ENCODE assay signal across 31 cellular contexts in genomic region chr10:46250898-46251856, GRCh38. TPM values are rescaled to one million over a fixed set of nuclear protein-coding genes. Genes with fewer than 3 reads are reported as not detected.
A peak's percentile ranks its signal among the peaks of the same experiment; 100 is the strongest.
DNase-seq lines count a peak whose midpoint lies in the region; ATAC-seq and TF ChIP-seq lines count a peak whose summit lies in the region.
"Had no signal": no experiment of that assay in that cellular context is flagged by ENCODE, and none has a peak within 500 bp of the region (broad histone marks: within the 10 kb centered on the region; RNA-seq: fewer than 3 reads in every experiment).

No MANE protein-coding gene starts in this region.

- H2BK12ac ChIP-seq in trophoblast cell (ENCODE audit: low read length) = no peak overlapping the region

- peaks cover 3% of the 10 kb centered on the region for H3K4me1 Mint-ChIP-seq in activated CD4-positive, alpha-beta T cell treated with anti-CD3 and anti-CD28 coated beads, Interleukin-2, amount 10 ng/mL, durations not matched to agents 7 days and 5 days
- H3K4me1 Mint-ChIP-seq in CD4-positive, CD25-positive, alpha-beta regulatory T cell = peaks cover 4 to 24% (median 10%) of the 10 kb centered on the region in 4 donors
- peaks cover 5% of the 10 kb centered on the region for H3K4me1 Mint-ChIP-seq in T-helper 2 cell treated with Interferon-gamma antibody and Interleukin-4, amounts not matched to agents 5 μg/mL and 100 μg/mL, for 36 hours (ENCODE audit: low read depth)

- DNase-seq in activated CD4-positive, alpha-beta T cell treated with anti-CD3 and anti-CD28 coated beads, Interleukin-2, amount 10 ng/mL, durations not matched to agents 7 days and 5 days = peak; percentile 4
- DNase-seq in activated CD4-positive, alpha-beta T cell treated with anti-CD3 and anti-CD28 coated beads for 1 hour = no peak
- DNase-seq in CD4-positive, CD25-positive, alpha-beta regulatory T cell = no peak
- DNase-seq in colonic mucosa = peak; percentile 15
- DNase-seq in trophoblast cell = no peak
- DNase-seq in T-helper 2 cell treated with Interferon-gamma antibody and Interleukin-4, amounts not matched to agents 5 μg/mL and 100 μg/mL, for 36 hours (ENCODE audit: low spot score) = no peak
- DNase-seq: 8988T; activated T-cell treated with anti-CD3 and anti-CD28 coated beads, Interleukin-2, amount 50 U/mL, for 72 hours; aorta; CD8-positive, alpha-beta memory T cell; KBM-7; mesendoderm; MG63; NCI-H1417; NCI-H2029 treated with DMSO at 0.1 percent for 48 hours; NCI-H2227 treated with DMSO at 0.1 percent for 48 hours; NCI-H526 treated with DMSO at 0.1 percent for 48 hours; stimulated activated CD4-positive, alpha-beta T cell treated with anti-CD3 and anti-CD28 coated beads, Interleukin-4, amount 100 ng/mL, for 4 hours; stimulated activated naive CD4-positive, alpha-beta T cell; SW 1271 had no signal

- no peak overlapping the region for H4K12ac ChIP-seq in trophoblast cell (ENCODE audit: low read depth, low read length)

- no peak for TF ChIP-seq CTCF in colonic mucosa (IDR thresholded peaks at IDR 0.05)

- CTCF ChIA-PET in activated CD4-positive, alpha-beta T cell treated with anti-CD3 and anti-CD28 coated beads, Interleukin-2, amount 10 ng/mL, durations not matched to agents 7 days and 5 days (lab: Charles Lee) = interaction anchor here (1.6 to 1.8 kb wide), 2 partner anchors 8 to 23 kb away, joined by 3 to 5 read pairs; no protein-coding TSS in a partner anchor

- H3K4me3 Mint-ChIP-seq in activated CD4-positive, alpha-beta T cell treated with anti-CD3 and anti-CD28 coated beads, Interleukin-2, amount 10 ng/mL, durations not matched to agents 7 days and 5 days = no peak overlapping the region
- no peak overlapping the region for H3K4me3 Mint-ChIP-seq in CD4-positive, CD25-positive, alpha-beta regulatory T cell
- no peak overlapping the region for H3K4me3 Mint-ChIP-seq in T-helper 2 cell treated with Interferon-gamma antibody and Interleukin-4, amounts not matched to agents 5 μg/mL and 100 μg/mL, for 36 hours
- H3K4me3 Mint-ChIP-seq: activated naive CD4-positive, alpha-beta T cell treated with anti-CD3 and anti-CD28 coated beads, Interleukin-2, amount 50 U/mL, for 24 hours; activated T-cell treated with anti-CD3 and anti-CD28 coated beads, Interleukin-2, amount 50 U/mL, for 72 hours had no signal

- H3K14ac ChIP-seq in trophoblast cell (ENCODE audit: low read length) = peak overlapping the region; percentile 7

- no peak overlapping the region for H2BK120ac ChIP-seq in trophoblast cell (ENCODE audit: insufficient read depth, low read length, poor library complexity)

- H3K4me3 ChIP-seq in CD4-positive, CD25-positive, alpha-beta regulatory T cell (ENCODE audit: low read depth, low read length) = no peak overlapping the region
- no peak overlapping the region for H3K4me3 ChIP-seq in colonic mucosa
- no peak overlapping the region for H3K4me3 ChIP-seq in trophoblast cell (ENCODE audit: low read depth, low read length)
- H3K4me3 ChIP-seq: cardiac muscle cell, MG63, prostate gland, thoracic aorta had no signal

- POLR2A ChIA-PET in activated CD4-positive, alpha-beta T cell treated with anti-CD3 and anti-CD28 coated beads, Interleukin-2, amount 10 ng/mL, durations not matched to agents 7 days and 5 days (lab: Charles Lee) = no interaction called here

- no peaks in the 10 kb centered on the region for H3K79me1 ChIP-seq in trophoblast cell (ENCODE audit: low read length)

- no peak overlapping the region for H4K91ac ChIP-seq in trophoblast cell (ENCODE audit: low read depth, low read length)

- no CpG with 5 or more reads among the region's 9 CpGs for WGBS in trophoblast cell (ENCODE audit: extremely low coverage, insufficient coverage, insufficient read length)

- no peak for ATAC-seq in CD4-positive, CD25-positive, alpha-beta regulatory T cell (ENCODE audit: low read depth in 2 of 2)
- ATAC-seq in GM19455 (IDR thresholded peaks at IDR 0.05; ENCODE audit: unreplicated experiment) = no peak
- no peak for ATAC-seq in GM18873 (IDR thresholded peaks at IDR 0.05; ENCODE audit: low FRiP score, unreplicated experiment)
- ATAC-seq: activated T-cell treated with anti-CD3 and anti-CD28 coated beads, Interleukin-2, amount 50 U/mL, for 72 hours; Panc1 had no signal

- H3K9me3 ChIP-seq in CD4-positive, CD25-positive, alpha-beta regulatory T cell (ENCODE audit: control insufficient read depth in 2 of 2, low read length in 2 of 2) = no peaks in the 10 kb centered on the region
- H3K9me3 ChIP-seq in colonic mucosa = no peaks in the 10 kb centered on the region
- H3K9me3 ChIP-seq in trophoblast cell (ENCODE audit: insufficient read depth, low read depth, low read length) = peaks cover 2% of the 10 kb centered on the region
- H3K9me3 ChIP-seq: MG63, neutrophil, prostate gland, thoracic aorta had no signal

- no peak overlapping the region for H3K4me2 ChIP-seq in trophoblast cell (ENCODE audit: low read length)

- H2AK5ac ChIP-seq in trophoblast cell (ENCODE audit: low read length) = no peak overlapping the region

- intact Hi-C loops in colonic mucosa (cut with DNase I) = no loop called here

- H3K27me3 ChIP-seq in CD4-positive, CD25-positive, alpha-beta regulatory T cell (ENCODE audit: control insufficient read depth, insufficient read depth, low read length) = no peaks in the 10 kb centered on the region
- no peaks in the 10 kb centered on the region for H3K27me3 ChIP-seq in colonic mucosa
- H3K27me3 ChIP-seq in trophoblast cell (ENCODE audit: insufficient read depth, low read length) = no peaks in the 10 kb centered on the region
- H3K27me3 ChIP-seq: cardiac muscle cell, MG63, neutrophil had no signal

- H3K4me1 ChIP-seq in CD4-positive, CD25-positive, alpha-beta regulatory T cell (ENCODE audit: control insufficient read depth, insufficient read depth, low read length, poor library complexity, severe bottlenecking) = no peaks in the 10 kb centered on the region
- no peaks in the 10 kb centered on the region for H3K4me1 ChIP-seq in colonic mucosa
- peaks cover 16 to 27% of the 10 kb centered on the region in 2 experiments for H3K4me1 ChIP-seq in trophoblast cell (ENCODE audit: control insufficient read depth in 1 of 2, insufficient read depth in 2 of 2, low read length in 2 of 2)
- H3K4me1 ChIP-seq: prostate gland had no signal

- H3K27ac ChIP-seq in CD4-positive, CD25-positive, alpha-beta regulatory T cell (ENCODE audit: insufficient read depth, low read length, poor library complexity, severe bottlenecking) = no peak overlapping the region
- H3K27ac ChIP-seq in colonic mucosa = no peak overlapping the region
- no peak overlapping the region for H3K27ac ChIP-seq in trophoblast cell (ENCODE audit: low read depth, low read length)
- H3K27ac ChIP-seq: cardiac muscle cell, neutrophil, prostate gland, thoracic aorta had no signal

- H3K36me3 ChIP-seq in CD4-positive, CD25-positive, alpha-beta regulatory T cell (ENCODE audit: control insufficient read depth, insufficient read depth, low read length) = peaks cover 73% of the 10 kb centered on the region
- H3K36me3 ChIP-seq in colonic mucosa (no peaks in the 10 kb centered on the region), trophoblast cell (ENCODE audit: control insufficient read depth in 1 of 2, insufficient read depth in 2 of 2, low read length in 2 of 2) (no peaks in the 10 kb centered on the region)
- H3K36me3 ChIP-seq: cardiac muscle cell, MG63, neutrophil, prostate gland, thoracic aorta had no signal

- H3K79me2 ChIP-seq in trophoblast cell (ENCODE audit: control insufficient read depth, insufficient read depth, low read length, poor library complexity) = no peaks in the 10 kb centered on the region

- no peaks in the 10 kb centered on the region for H3K27me3 Mint-ChIP-seq in activated CD4-positive, alpha-beta T cell treated with anti-CD3 and anti-CD28 coated beads, Interleukin-2, amount 10 ng/mL, durations not matched to agents 7 days and 5 days
- H3K27me3 Mint-ChIP-seq in CD4-positive, CD25-positive, alpha-beta regulatory T cell = no peaks in the 10 kb centered on the region
- no peaks in the 10 kb centered on the region for H3K27me3 Mint-ChIP-seq in T-helper 2 cell treated with Interferon-gamma antibody and Interleukin-4, amounts not matched to agents 5 μg/mL and 100 μg/mL, for 36 hours (ENCODE audit: low read depth)
- H3K27me3 Mint-ChIP-seq: activated naive CD4-positive, alpha-beta T cell treated with anti-CD3 and anti-CD28 coated beads, Interleukin-2, amount 50 U/mL, for 24 hours; CD8-positive, alpha-beta memory T cell had no signal

- H4K8ac ChIP-seq in trophoblast cell (ENCODE audit: low read depth, low read length) = no peak overlapping the region

- peaks cover 34% of the 10 kb centered on the region for H3K36me3 Mint-ChIP-seq in activated CD4-positive, alpha-beta T cell treated with anti-CD3 and anti-CD28 coated beads, Interleukin-2, amount 10 ng/mL, durations not matched to agents 7 days and 5 days (ENCODE audit: low read depth)
- peaks cover 18% of the 10 kb centered on the region for H3K36me3 Mint-ChIP-seq in CD4-positive, CD25-positive, alpha-beta regulatory T cell
- peaks cover 7% of the 10 kb centered on the region for H3K36me3 Mint-ChIP-seq in T-helper 2 cell treated with Interferon-gamma antibody and Interleukin-4, amounts not matched to agents 5 μg/mL and 100 μg/mL, for 36 hours (ENCODE audit: low read depth)

- no peak overlapping the region for H3K27ac Mint-ChIP-seq in activated CD4-positive, alpha-beta T cell treated with anti-CD3 and anti-CD28 coated beads, Interleukin-2, amount 10 ng/mL, durations not matched to agents 7 days and 5 days
- H3K27ac Mint-ChIP-seq in CD4-positive, CD25-positive, alpha-beta regulatory T cell = peak overlapping the region in 2 of 3 donors; percentile 20 to 90
- no peak overlapping the region for H3K27ac Mint-ChIP-seq in T-helper 2 cell treated with Interferon-gamma antibody and Interleukin-4, amounts not matched to agents 5 μg/mL and 100 μg/mL, for 36 hours
- H3K27ac Mint-ChIP-seq: activated naive CD4-positive, alpha-beta T cell treated with anti-CD3 and anti-CD28 coated beads, Interleukin-2, amount 50 U/mL, for 24 hours; activated T-cell treated with anti-CD3 and anti-CD28 coated beads, Interleukin-2, amount 50 U/mL, for 72 hours had no signal

- H2AFZ ChIP-seq in trophoblast cell (ENCODE audit: insufficient read depth, low read length, poor library complexity) = no peak overlapping the region

- no peak overlapping the region for H3K4ac ChIP-seq in trophoblast cell (ENCODE audit: low read depth, low read length)

- no peak overlapping the region for H3K18ac ChIP-seq in trophoblast cell (ENCODE audit: low read length)

- H2BK5ac ChIP-seq in trophoblast cell (ENCODE audit: low read depth, low read length, poor library complexity) = no peak overlapping the region

- no peak overlapping the region for H3K23ac ChIP-seq in trophoblast cell (ENCODE audit: low read length)

- no peaks in the 10 kb centered on the region for H3K9me3 Mint-ChIP-seq in activated CD4-positive, alpha-beta T cell treated with anti-CD3 and anti-CD28 coated beads, Interleukin-2, amount 10 ng/mL, durations not matched to agents 7 days and 5 days
- H3K9me3 Mint-ChIP-seq in CD4-positive, CD25-positive, alpha-beta regulatory T cell = no peaks in the 10 kb centered on the region
- no peaks in the 10 kb centered on the region for H3K9me3 Mint-ChIP-seq in T-helper 2 cell treated with Interferon-gamma antibody and Interleukin-4, amounts not matched to agents 5 μg/mL and 100 μg/mL, for 36 hours
- H3K9me3 Mint-ChIP-seq: activated naive CD4-positive, alpha-beta T cell treated with anti-CD3 and anti-CD28 coated beads, Interleukin-2, amount 50 U/mL, for 24 hours; activated T-cell treated with anti-CD3 and anti-CD28 coated beads, Interleukin-2, amount 50 U/mL, for 72 hours; CD8-positive, alpha-beta memory T cell had no signal

- H3K9ac ChIP-seq in colonic mucosa (ENCODE audit: low read depth in 2 of 2, low read length in 2 of 2) = no peak overlapping the region
- no peak overlapping the region for H3K9ac ChIP-seq in trophoblast cell (ENCODE audit: low read length)

RNA-seq across cellular contexts. Expression of gene ANTXRL, which starts 35.6 kb away (rescaled TPM):
- total RNA-seq in activated CD4-positive, alpha-beta T cell treated with anti-CD3 and anti-CD28 coated beads, Interleukin-2, amount 10 ng/mL, durations not matched to agents 7 days and 5 days = under 1 TPM; 0.52 to 0.57 TPM
- total RNA-seq in CD4-positive, CD25-positive, alpha-beta regulatory T cell = not detected
- under 1 TPM in 1 of 4 donors, not detected in 3; 0.72 TPM for polyA plus RNA-seq in CD4-positive, CD25-positive, alpha-beta regulatory T cell
- total RNA-seq in colonic mucosa = not detected
- polyA plus RNA-seq in trophoblast cell (2013) = 0.03 and 0.12 TPM in 2 replicates
- total RNA-seq: activated T-cell treated with anti-CD3 and anti-CD28 coated beads, Interleukin-2, amount 50 U/mL, for 72 hours; cardiac muscle cell; CD8-positive, alpha-beta memory T cell; fibroblast of lung; H4; myocyte; thoracic aorta had no signal
- polyA plus RNA-seq: aorta; cardiac muscle cell; CD8-positive, alpha-beta memory T cell; fibroblast of lung had no signal

Comparison
In these comparisons a context has a peak if more than half of its experiments do, and no peak if none do; other contexts are left out.
1. DNase-seq: peak in activated CD4-positive, alpha-beta T cell treated with anti-CD3 and anti-CD28 coated beads, Interleukin-2, amount 10 ng/mL, durations not matched to agents 7 days and 5 days (single experiment) and colonic mucosa (single experiment); none in activated CD4-positive, alpha-beta T cell treated with anti-CD3 and anti-CD28 coated beads for 1 hour (single experiment), CD4-positive, CD25-positive, alpha-beta regulatory T cell (0 of 3), trophoblast cell (0 of 2) and T-helper 2 cell treated with Interferon-gamma antibody and Interleukin-4, amounts not matched to agents 5 μg/mL and 100 μg/mL, for 36 hours (single experiment).
2. H3K27ac Mint-ChIP-seq: peak in CD4-positive, CD25-positive, alpha-beta regulatory T cell (2 of 3); none in activated CD4-positive, alpha-beta T cell treated with anti-CD3 and anti-CD28 coated beads, Interleukin-2, amount 10 ng/mL, durations not matched to agents 7 days and 5 days (single experiment) and T-helper 2 cell treated with Interferon-gamma antibody and Interleukin-4, amounts not matched to agents 5 μg/mL and 100 μg/mL, for 36 hours (single experiment).